Comparison of ENCODE assay signal across 9 cellular contexts in the genomic region with DNA sequence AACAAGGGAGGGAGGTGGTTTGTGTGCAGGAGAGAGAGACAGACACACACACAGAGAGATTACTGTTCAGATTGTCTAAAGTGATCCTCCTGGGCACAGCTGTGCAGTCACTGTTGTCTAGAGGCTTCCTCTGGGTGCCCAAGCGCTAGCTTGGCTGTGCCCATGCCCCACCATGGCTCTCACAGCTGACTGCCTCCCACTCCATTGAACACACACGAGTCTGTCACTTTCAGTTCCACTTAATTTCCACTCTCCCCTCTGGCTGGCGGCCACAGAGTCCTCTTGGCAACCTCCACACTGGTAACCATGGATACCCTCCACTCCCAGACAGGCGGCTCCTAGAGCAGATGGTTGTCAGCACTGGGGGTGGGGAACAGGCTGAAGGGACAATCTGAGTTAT. TPM values are rescaled to one million over a fixed set of nuclear protein-coding genes. Genes with fewer than 3 reads are reported as not detected.
DNase-seq lines count a peak whose midpoint lies in the region; ATAC-seq, FAIRE-seq and TF ChIP-seq lines count a peak whose summit lies in the region.
"Had no signal": no experiment of that assay in that cellular context is flagged by ENCODE, and none has a peak within 500 bp of the region (broad histone marks: within the 10 kb centered on the region; RNA-seq: fewer than 3 reads in every experiment).

No MANE protein-coding gene starts in this region.

- ATAC-seq in lung (ENCODE audit: insufficient read depth, low FRiP score) (peak; percentile 73), GM18907 (IDR thresholded peaks at IDR 0.05; ENCODE audit: unreplicated experiment) (no peak), GM19023 (IDR thresholded peaks at IDR 0.05; ENCODE audit: unreplicated experiment) (no peak)

- no peak for FAIRE-seq in urothelium cell line (lab: Jason Lieb, UNC)

- no peaks in the 10 kb centered on the region for H3K36me3 ChIP-seq in colonic mucosa
- no peaks in the 10 kb centered on the region for H3K36me3 ChIP-seq in lung (ENCODE audit: control insufficient read depth in 2 of 2, insufficient read depth in 2 of 2, low read length in 2 of 2)

- TF ChIP-seq CTCF in colonic mucosa (IDR thresholded peaks at IDR 0.05) (no peak), lung (IDR thresholded peaks at IDR 0.05; ENCODE audit: control extremely low read depth, extremely low read depth) (no peak)

- WGBS in lung, 2 donors: 22 to 25% methylated on average over 4 of the region's 4 CpGs

- no peak overlapping the region for H3K4me3 ChIP-seq in colonic mucosa
- no peak overlapping the region for H3K4me3 ChIP-seq in lung

- H3K9me3 ChIP-seq in colonic mucosa: no peaks in the 10 kb centered on the region
- no peaks in the 10 kb centered on the region for H3K9me3 ChIP-seq in lung (ENCODE audit: control insufficient read depth in 2 of 2, insufficient read depth in 1 of 2, low read length in 1 of 2)

- H3K27ac ChIP-seq in colonic mucosa (no peak overlapping the region), lung (ENCODE audit: low read depth in 1 of 2, low read length in 1 of 2) (no peak overlapping the region)
- H3K27ac ChIP-seq: epithelial cell of prostate had no signal

- peak; percentile 41 for DNase-seq in H4 (ENCODE audit: low spot score)
- DNase-seq in NCI-H526 (lab: John Stamatoyannopoulos, UW): peak; percentile 68 to 76
- peak; percentile 50 for DNase-seq in colonic mucosa
- DNase-seq in lung (ENCODE audit: low spot score): peak; percentile 78
- DNase-seq in urothelium cell line (ENCODE audit: low spot score): peak; percentile 44
- no peak for DNase-seq in HPDE6-E6E7 (ENCODE audit: extremely low spot score)

- intact Hi-C loops in colonic mucosa (cut with DNase I): no loop called here

- H3K4me1 ChIP-seq in colonic mucosa: no peaks in the 10 kb centered on the region
- H3K4me1 ChIP-seq in lung (ENCODE audit: control insufficient read depth in 2 of 2, insufficient read depth in 2 of 2, low read length in 2 of 2): peaks cover 0 to 6% of the 10 kb centered on the region in 2 donors

- H3K27me3 ChIP-seq in colonic mucosa: no peaks in the 10 kb centered on the region
- no peaks in the 10 kb centered on the region for H3K27me3 ChIP-seq in lung (ENCODE audit: control insufficient read depth, insufficient read depth)

- H3K9ac ChIP-seq in colonic mucosa (ENCODE audit: low read depth in 2 of 2, low read length in 2 of 2): no peak overlapping the region

RNA-seq across cellular contexts. Expression of a gene that starts 29.1 kb away (rescaled TPM):
- not detected in 2 replicates for total RNA-seq in H4 (2014; rRNA removed; shearing (Covaris generic))
- total RNA-seq in colonic mucosa: 1 to 10 TPM in 1 of 2 donors, under 1 TPM in 1; 0.79 to 2.6 TPM
- total RNA-seq in lung: 10 to 100 TPM in 1 of 2 donors, 1 to 10 TPM in 1; 8.1 to 17.8 TPM
- polyA plus RNA-seq in lung: 1 to 10 TPM; 5.8 to 6.4 TPM
